ENCODE assay signal across 25 cellular contexts in the genomic region with DNA sequence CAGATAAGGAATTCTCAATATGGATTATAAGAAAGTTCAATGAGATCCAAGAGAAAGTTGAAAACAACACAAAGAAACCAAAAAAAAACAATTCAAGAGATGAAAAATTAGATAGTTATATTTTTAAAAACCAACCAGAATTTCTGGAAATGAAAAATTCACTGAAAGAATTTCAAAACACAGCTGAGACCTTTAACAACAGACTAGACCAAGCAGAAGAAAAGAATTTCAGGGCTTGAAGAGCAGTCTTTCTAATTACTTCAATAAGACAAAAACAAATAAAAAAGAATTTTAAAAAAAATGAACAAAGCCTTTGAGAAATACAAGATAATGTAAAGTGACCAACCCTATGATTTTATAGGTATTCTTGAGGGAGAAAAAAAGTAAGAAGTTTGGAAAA.
"Had no signal": no experiment of that assay in that cellular context is flagged by ENCODE, and none has a peak within 500 bp of the region (broad histone marks: within the 10 kb centered on the region; RNA-seq: fewer than 3 reads in every experiment).

No MANE protein-coding gene starts in this region.

- FAIRE-seq: urothelium cell line had no signal

- H2AFZ ChIP-seq: neural progenitor cell, parathyroid adenoma had no signal

- H3K4me1 ChIP-seq: parathyroid adenoma, psoas muscle, stomach, thyroid gland, tibial nerve, upper lobe of left lung, vagina had no signal

- H3K79me2 ChIP-seq: parathyroid adenoma had no signal

- H3K4me3 ChIP-seq: neural progenitor cell, ovary, psoas muscle, skin epidermis, stomach, thoracic aorta, thyroid gland, tibial nerve, upper lobe of left lung, vagina had no signal

- DNase-seq: natural killer cell; occipital lobe; ovary; posterior cingulate gyrus; psoas muscle; right cardiac atrium; stimulated activated CD4-positive, alpha-beta T cell treated with anti-CD3 and anti-CD28 coated beads, Interleukin-15, amount 100 ng/mL, for 24 hours; stimulated activated CD4-positive, alpha-beta T cell treated with anti-CD3 and anti-CD28 coated beads, Interleukin-2, amount 100 ng/mL, for 24 hours; stimulated activated CD4-positive, alpha-beta T cell treated with anti-CD3 and anti-CD28 coated beads, Interleukin-2, amount 100 ng/mL, for 48 hours; stimulated activated CD4-positive, alpha-beta T cell treated with anti-CD3 and anti-CD28 coated beads, Interleukin-4, amount 100 ng/mL, for 24 hours; stimulated activated naive B cell treated with anti-CD40 and anti-IgM and Interleukin-4, amounts not matched to agents 10 μg/mL and 1 μg/mL and 100 μg/mL, for 72 hours; stimulated activated naive CD4-positive, alpha-beta T cell treated with Interleukin-2 at 50 U/mL for 16 hours; stomach; thyroid gland; trophoblast cell; upper lobe of left lung had no signal

- H3K36me3 ChIP-seq: neural progenitor cell, ovary, stomach, thoracic aorta, thyroid gland, tibial nerve, upper lobe of left lung, vagina had no signal

- H3K4me2 ChIP-seq: neural progenitor cell had no signal

- H3K9me3 ChIP-seq: ovary, thyroid gland, vagina had no signal

- H3K27ac ChIP-seq: neural progenitor cell, ovary, parathyroid adenoma, psoas muscle, skin epidermis, stomach, thoracic aorta, thyroid gland, tibial nerve, upper lobe of left lung, vagina had no signal

- ATAC-seq: natural killer cell; psoas muscle; right cardiac atrium; sciatic nerve; stimulated activated effector memory CD8-positive, alpha-beta T cell treated with anti-CD3 and anti-CD28 coated beads, Interleukin-12 subunit alpha, Interleukin-12 subunit beta, amount 100 ng/mL, for 72 hours had no signal

- H3K27me3 ChIP-seq: neural progenitor cell, ovary, stomach, thyroid gland, tibial nerve, upper lobe of left lung, vagina had no signal

- H3K9ac ChIP-seq: neural progenitor cell, parathyroid adenoma had no signal
